Comparison of ENCODE assay signal across 18 cellular contexts in the genomic region with DNA sequence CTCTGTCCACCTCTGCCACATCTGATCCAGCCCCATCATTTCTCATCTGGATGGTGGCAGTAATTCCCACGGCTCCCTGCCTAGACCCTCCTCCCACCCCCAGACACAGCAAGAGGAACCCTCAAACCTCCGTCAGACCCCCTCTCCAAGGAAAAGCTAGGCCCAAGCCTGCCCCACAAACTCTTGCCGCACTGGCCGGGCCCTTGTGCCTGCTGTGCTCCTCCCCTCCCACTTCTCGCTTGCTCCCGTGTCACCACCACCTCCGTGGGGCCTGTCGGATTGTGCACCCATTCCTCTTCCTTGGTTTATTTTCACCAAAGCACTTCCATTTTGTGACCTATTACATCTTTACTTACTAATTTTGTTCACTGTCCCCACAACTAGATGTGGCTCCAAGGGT. TPM values are rescaled to one million over a fixed set of nuclear protein-coding genes. Genes with fewer than 3 reads are reported as not detected.
"Had no signal": no experiment of that assay in that cellular context is flagged by ENCODE, and none has a peak within 500 bp of the region (broad histone marks: within the 10 kb centered on the region; RNA-seq: fewer than 3 reads in every experiment).

No MANE protein-coding gene starts in this region.

- H3K27ac ChIP-seq: PC-9, RWPE1, SJSA1 had no signal

- H3K9me3 ChIP-seq: SJSA1, SK-N-SH had no signal

- H3K9ac ChIP-seq: SK-N-SH had no signal

- H3K4me1 ChIP-seq: SJSA1 had no signal

- H3K4me3 ChIP-seq: PC-9, SJSA1 had no signal

- H3K36me3 ChIP-seq: SJSA1 had no signal

- H2AFZ ChIP-seq: PC-9 had no signal

- H3K4me2 ChIP-seq: PC-9, SK-N-SH had no signal

- DNase-seq: KG1, MM.1S, NCI-H187 treated with DMSO at 0.1 percent for 48 hours, NCI-H2227 treated with DMSO at 0.1 percent for 48 hours, NCI-H446 treated with DMSO at 0.1 percent for 48 hours, NCI-H510A, NCI-H526, NCI-H748 treated with DMSO at 0.1 percent for 48 hours, NCI-H82, PC-9, Right ventricle myocardium superior, SK-N-SH, SW 1271 had no signal

RNA-seq across cellular contexts. Expression of gene BARX1, which starts 14.2 kb away (rescaled TPM):
- total RNA-seq: LHCN-M2, OCI-LY7, PC-9, Right ventricle myocardium superior, RPMI7951, SJSA1 had no signal
- polyA plus RNA-seq: SK-N-SH had no signal
